Comparison of ENCODE assay signal across 34 cellular contexts in genomic region chr15:69542028-69542427, GRCh38.
"Had no signal": no experiment of that assay in that cellular context is flagged by ENCODE, and none has a peak within 500 bp of the region (broad histone marks: within the 10 kb centered on the region; RNA-seq: fewer than 3 reads in every experiment).

No MANE protein-coding gene starts in this region.

- ATAC-seq: activated CD8-positive, alpha-beta memory T cell treated with anti-CD3 and anti-CD28 coated beads, Interleukin-2, amount 10 ng/mL, durations not matched to agents 7 days and 5 days; activated CD8-positive, alpha-beta T cell treated with anti-CD3 and anti-CD28 coated beads, Interleukin-2, amount 10 ng/mL, durations not matched to agents 7 days and 5 days; activated naive CD4-positive, alpha-beta T cell treated with anti-CD3 and anti-CD28 coated beads, Interleukin-2, amount 50 U/mL, for 72 hours; body of pancreas had no signal

- H3K27me3 ChIP-seq: adrenal gland, body of pancreas, breast epithelium had no signal

- H3K4me1 ChIP-seq: adrenal gland, body of pancreas, breast epithelium had no signal

- H3K36me3 ChIP-seq: adrenal gland, brain microvascular endothelial cell, breast epithelium, cardiac muscle cell had no signal

- DNase-seq: activated B cell treated with CpG ODN at 0.5 μM for 24 hours; activated CD4-positive, alpha-beta memory T cell treated with anti-CD3 and anti-CD28 coated beads, Interleukin-2, amount 10 ng/mL, durations not matched to agents 7 days and 5 days; activated CD4-positive, alpha-beta T cell treated with anti-CD3 and anti-CD28 coated beads for 48 hours; activated CD4-positive, alpha-beta T cell treated with anti-CD3 and anti-CD28 coated beads, Interleukin-2, amount 10 ng/mL, durations not matched to agents 7 days and 5 days; activated CD4-positive, alpha-beta T cell treated with anti-CD3 and anti-CD28 coated beads, Interleukin-2, amount 50 U/mL, for 48 hours; activated CD4-positive, CD25-positive, alpha-beta regulatory T cell treated with anti-CD3 and anti-CD28 coated beads, Interleukin-2, amount 50 U/mL, for 72 hours; activated CD8-positive, alpha-beta memory T cell treated with anti-CD3 and anti-CD28 coated beads for 24 hours; activated CD8-positive, alpha-beta memory T cell treated with anti-CD3 and anti-CD28 coated beads, Interleukin-2, amount 10 ng/mL, durations not matched to agents 7 days and 5 days; activated CD8-positive, alpha-beta memory T cell treated with anti-CD3 and anti-CD28 coated beads, Interleukin-2, amount 50 U/mL, for 48 hours; activated CD8-positive, alpha-beta T cell treated with anti-CD3 and anti-CD28 coated beads, Interleukin-2, amount 10 ng/mL, durations not matched to agents 7 days and 5 days; activated effector memory CD4-positive, alpha-beta T cell treated with Interleukin-2 at 50 U/mL for 16 hours; activated gamma-delta T cell; activated naive CD4-positive, alpha-beta T cell treated with anti-CD3 and anti-CD28 coated beads, Interleukin-2, amount 10 ng/mL, durations not matched to agents 7 days and 5 days; activated naive CD4-positive, alpha-beta T cell treated with Interleukin-2 at 50 U/mL for 16 hours; activated naive CD8-positive, alpha-beta T cell treated with anti-CD3 and anti-CD28 coated beads for 36 hours; activated T-cell treated with anti-CD3 and anti-CD28 coated beads, Interleukin-2, amount 50 U/mL, for 24 hours; activated T-cell treated with anti-CD3 and anti-CD28 coated beads, Interleukin-2, amount 50 U/mL, for 48 hours; adrenal gland; amniotic stem cell; aorta; body of pancreas; brain microvascular endothelial cell; caudate nucleus; cerebellar nuclear complex; SW 1271; T-helper 1 cell; T-helper 2 cell; T-helper 9 cell had no signal

- H3K27ac ChIP-seq: adrenal gland, body of pancreas, brain microvascular endothelial cell, breast epithelium, cardiac muscle cell, VCaP had no signal

- H3K9me3 ChIP-seq: adrenal gland, body of pancreas, breast epithelium had no signal

- FAIRE-seq: astrocyte, TTC549 had no signal

- H3K4me3 ChIP-seq: adrenal gland, body of pancreas, breast epithelium, cardiac muscle cell had no signal
